Comparison of ENCODE assay signal across 22 cellular contexts in the genomic region with DNA sequence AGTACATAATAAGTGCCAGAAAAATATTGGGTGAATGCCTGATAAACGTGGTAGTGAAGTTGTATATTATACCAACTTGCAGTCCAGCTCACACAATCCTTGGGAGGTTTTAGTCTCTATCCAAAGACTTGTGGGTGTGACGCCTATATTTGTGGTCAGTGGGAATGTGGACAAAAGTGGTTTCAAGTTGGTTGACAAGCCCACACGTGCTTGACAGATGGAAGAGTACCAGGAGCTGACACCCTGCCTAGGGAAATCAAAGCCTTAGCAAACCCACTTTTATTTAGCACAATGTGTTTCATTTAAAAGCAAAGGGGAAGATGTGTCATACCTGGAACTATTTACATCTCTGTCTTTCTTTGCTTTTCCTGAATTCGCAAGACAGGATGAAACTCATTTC.
"Had no signal": no experiment of that assay in that cellular context is flagged by ENCODE, and none has a peak within 500 bp of the region (broad histone marks: within the 10 kb centered on the region; RNA-seq: fewer than 3 reads in every experiment).

No MANE protein-coding gene starts in this region.

- H3K4me2 ChIP-seq: KMS-11 had no signal

- DNase-seq: Kasumi-1, MM.1S, NCI-H1092 treated with DMSO at 0.1 percent for 48 hours, NCI-H1436, NCI-H187, NCI-H2029, NCI-H2081 treated with DMSO at 0.1 percent for 48 hours, NCI-H2171, NCI-H226, NCI-H446, NCI-H510A, NCI-H524 treated with DMSO at 0.1 percent for 48 hours, NCI-H69, NCI-H774, Right ventricle myocardium superior, RPMI8226, SIG-M5 had no signal

- H3K27me3 Mint-ChIP-seq: IgD-negative memory B cell had no signal

- H3K27ac Mint-ChIP-seq: IgD-negative memory B cell had no signal

- H3K4me1 ChIP-seq: SJSA1 had no signal

- H3K4me3 Mint-ChIP-seq: IgD-negative memory B cell had no signal

- H3K36me3 Mint-ChIP-seq: IgD-negative memory B cell had no signal

- H3K9me3 ChIP-seq: SJSA1 had no signal

- H3K36me3 ChIP-seq: SJSA1 had no signal

- H3K4me3 ChIP-seq: K562, SJSA1, SK-N-MC had no signal

- ATAC-seq: K562 had no signal

- H3K27ac ChIP-seq: KMS-11, SJSA1, SK-N-MC had no signal

- H3K9ac ChIP-seq: KMS-11 had no signal
